Comparison of ENCODE assay signal across 1 cellular context in the genomic region with DNA sequence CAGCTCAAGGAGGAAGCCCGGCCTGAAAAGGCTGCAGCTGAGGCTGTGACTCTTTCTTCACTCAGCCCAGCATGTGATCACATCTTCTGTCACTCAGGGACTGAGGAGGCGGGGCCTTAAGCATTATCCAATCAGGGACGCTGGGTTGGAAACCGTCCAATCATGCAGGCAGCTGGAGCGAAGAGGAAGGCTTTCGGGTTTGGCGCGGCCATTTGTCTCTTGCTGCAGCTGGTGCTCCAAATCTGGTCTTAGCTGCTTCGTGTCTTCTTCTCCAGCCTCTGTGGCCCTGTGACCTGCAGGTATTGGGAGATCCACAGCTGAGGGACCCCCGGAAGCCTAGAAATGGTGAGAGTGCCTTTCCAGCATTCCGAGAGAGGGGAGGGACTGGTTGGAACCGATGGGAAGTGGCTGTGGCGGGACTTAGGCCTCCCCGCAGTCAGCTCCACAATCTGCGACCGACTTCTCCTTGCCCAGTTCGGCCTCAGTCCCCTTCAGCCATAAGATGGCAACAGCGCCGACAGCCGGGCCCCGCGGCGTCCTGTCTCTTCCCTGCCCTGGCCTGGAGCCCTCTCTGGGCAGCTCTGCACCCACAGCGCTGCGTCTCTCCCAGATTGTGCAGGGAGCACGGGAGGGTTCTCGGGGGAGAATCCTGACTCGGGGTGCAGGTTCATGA.
TF ChIP-seq lines count a peak whose summit lies in the region.

Gene ZNF90, plus strand, starts transcription at position 210 of the 673 bp plus-strand sequence. Its CDS starts 133 bp downstream, at position 343.

TF ChIP-seq in WTC11, 78 proteins besides CTCF, POLR2A, EP300 and RAD21 (continued from another document):
- TF ChIP-seq E2F1 (CRISPR knock-in tag; IDR thresholded peaks at IDR 0.05) (0 out of 2 replicates have a peak, but pooled peaks have one; percentile 34), FOXP1 (CRISPR knock-in tag; IDR thresholded peaks at IDR 0.05; ENCODE audit: borderline replicate concordance) (peak; percentile 77), SMAD3 (CRISPR knock-in tag; IDR thresholded peaks at IDR 0.05; ENCODE audit: borderline replicate concordance) (peak; percentile 82; the same call in 1 of the 2 replicates), ATF6 (CRISPR knock-in tag; IDR thresholded peaks at IDR 0.05) (no peak), SP1 (CRISPR knock-in tag; conservative IDR thresholded peaks at IDR 0.05) (peak; percentile 60), KAT7 (CRISPR knock-in tag; IDR thresholded peaks at IDR 0.05; ENCODE audit: borderline replicate concordance) (0 out of 2 replicates have a peak, but pooled peaks have one; percentile 54), NFYB (CRISPR knock-in tag; conservative IDR thresholded peaks at IDR 0.05; ENCODE audit: low read depth) (peak; percentile 93)
- TF ChIP-seq, protein P1, sequence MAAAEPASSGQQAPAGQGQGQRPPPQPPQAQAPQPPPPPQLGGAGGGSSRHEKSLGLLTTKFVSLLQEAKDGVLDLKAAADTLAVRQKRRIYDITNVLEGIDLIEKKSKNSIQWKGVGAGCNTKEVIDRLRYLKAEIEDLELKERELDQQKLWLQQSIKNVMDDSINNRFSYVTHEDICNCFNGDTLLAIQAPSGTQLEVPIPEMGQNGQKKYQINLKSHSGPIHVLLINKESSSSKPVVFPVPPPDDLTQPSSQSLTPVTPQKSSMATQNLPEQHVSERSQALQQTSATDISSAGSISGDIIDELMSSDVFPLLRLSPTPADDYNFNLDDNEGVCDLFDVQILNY (CRISPR knock-in tag; IDR thresholded peaks at IDR 0.05), result peak; percentile 44; the same call in 1 of the 2 replicates
- TF ChIP-seq, protein P2, sequence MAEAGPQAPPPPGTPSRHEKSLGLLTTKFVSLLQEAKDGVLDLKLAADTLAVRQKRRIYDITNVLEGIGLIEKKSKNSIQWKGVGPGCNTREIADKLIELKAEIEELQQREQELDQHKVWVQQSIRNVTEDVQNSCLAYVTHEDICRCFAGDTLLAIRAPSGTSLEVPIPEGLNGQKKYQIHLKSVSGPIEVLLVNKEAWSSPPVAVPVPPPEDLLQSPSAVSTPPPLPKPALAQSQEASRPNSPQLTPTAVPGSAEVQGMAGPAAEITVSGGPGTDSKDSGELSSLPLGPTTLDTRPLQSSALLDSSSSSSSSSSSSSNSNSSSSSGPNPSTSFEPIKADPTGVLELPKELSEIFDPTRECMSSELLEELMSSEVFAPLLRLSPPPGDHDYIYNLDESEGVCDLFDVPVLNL (CRISPR knock-in tag; IDR thresholded peaks at IDR 0.05; ENCODE audit: borderline replicate concordance, low read depth), result peak; percentile 71; the same call in 1 of the 2 replicates
- TF ChIP-seq, protein P3, sequence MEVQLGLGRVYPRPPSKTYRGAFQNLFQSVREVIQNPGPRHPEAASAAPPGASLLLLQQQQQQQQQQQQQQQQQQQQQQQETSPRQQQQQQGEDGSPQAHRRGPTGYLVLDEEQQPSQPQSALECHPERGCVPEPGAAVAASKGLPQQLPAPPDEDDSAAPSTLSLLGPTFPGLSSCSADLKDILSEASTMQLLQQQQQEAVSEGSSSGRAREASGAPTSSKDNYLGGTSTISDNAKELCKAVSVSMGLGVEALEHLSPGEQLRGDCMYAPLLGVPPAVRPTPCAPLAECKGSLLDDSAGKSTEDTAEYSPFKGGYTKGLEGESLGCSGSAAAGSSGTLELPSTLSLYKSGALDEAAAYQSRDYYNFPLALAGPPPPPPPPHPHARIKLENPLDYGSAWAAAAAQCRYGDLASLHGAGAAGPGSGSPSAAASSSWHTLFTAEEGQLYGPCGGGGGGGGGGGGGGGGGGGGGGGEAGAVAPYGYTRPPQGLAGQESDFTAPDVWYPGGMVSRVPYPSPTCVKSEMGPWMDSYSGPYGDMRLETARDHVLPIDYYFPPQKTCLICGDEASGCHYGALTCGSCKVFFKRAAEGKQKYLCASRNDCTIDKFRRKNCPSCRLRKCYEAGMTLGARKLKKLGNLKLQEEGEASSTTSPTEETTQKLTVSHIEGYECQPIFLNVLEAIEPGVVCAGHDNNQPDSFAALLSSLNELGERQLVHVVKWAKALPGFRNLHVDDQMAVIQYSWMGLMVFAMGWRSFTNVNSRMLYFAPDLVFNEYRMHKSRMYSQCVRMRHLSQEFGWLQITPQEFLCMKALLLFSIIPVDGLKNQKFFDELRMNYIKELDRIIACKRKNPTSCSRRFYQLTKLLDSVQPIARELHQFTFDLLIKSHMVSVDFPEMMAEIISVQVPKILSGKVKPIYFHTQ (CRISPR knock-in tag; IDR thresholded peaks at IDR 0.05), result no peak
